In the genomic region with DNA sequence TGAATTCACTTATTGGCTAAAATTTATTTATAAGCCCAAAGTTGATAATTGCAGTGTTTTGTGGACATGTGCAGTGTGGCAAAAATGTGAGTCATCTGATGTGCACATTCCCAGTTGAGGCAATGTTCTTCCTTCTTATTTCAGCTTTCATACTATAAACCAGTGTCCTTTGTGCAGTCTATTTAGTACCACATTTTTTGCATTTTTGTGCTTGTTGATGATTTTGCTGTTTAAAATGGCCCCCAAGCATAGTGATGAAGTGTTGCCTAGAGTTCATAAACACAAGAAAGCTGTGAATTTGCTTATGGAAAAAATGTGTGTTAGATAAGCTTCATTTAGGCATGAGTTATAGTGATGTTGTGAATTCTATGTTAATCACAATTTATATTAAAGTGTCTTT, we compare ENCODE assay signal across 14 cellular contexts. TPM values are rescaled to one million over a fixed set of nuclear protein-coding genes. Genes with fewer than 3 reads are reported as not detected.
DNase-seq lines count a peak whose midpoint lies in the region; ATAC-seq, FAIRE-seq and TF ChIP-seq lines count a peak whose summit lies in the region.
"Had no signal": no experiment of that assay in that cellular context is flagged by ENCODE, and none has a peak within 500 bp of the region (broad histone marks: within the 10 kb centered on the region; RNA-seq: fewer than 3 reads in every experiment).

No MANE protein-coding gene starts in this region.

- H3K36me3 ChIP-seq in GM23248 (ENCODE audit: low read depth) (peaks cover 9% of the 10 kb centered on the region), astrocyte (ENCODE audit: insufficient read depth, low read length) (no peaks in the 10 kb centered on the region), gastrocnemius medialis (no peaks in the 10 kb centered on the region)
- H3K36me3 ChIP-seq: pancreas had no signal

- H2AFZ ChIP-seq in GM23248 (no peak overlapping the region), astrocyte (ENCODE audit: low read depth, low read length) (no peak overlapping the region)
- H2AFZ ChIP-seq: hepatocyte had no signal

- no peak for TF ChIP-seq POLR2A in gastrocnemius medialis (IDR thresholded peaks at IDR 0.05)

- peak overlapping the region; percentile 21 for H3K4me2 ChIP-seq in GM23248 (ENCODE audit: unreplicated experiment)
- H3K4me2 ChIP-seq in astrocyte (ENCODE audit: low read length) = no peak overlapping the region
- H3K4me2 ChIP-seq: hepatocyte had no signal

- no peaks in the 10 kb centered on the region for H3K27me3 Mint-ChIP-seq in astrocyte (ENCODE audit: low read depth, unreplicated experiment)
- H3K27me3 Mint-ChIP-seq in stimulated activated naive B cell treated with anti-CD40 and anti-IgM and Interleukin-4, amounts not matched to agents 10 μg/mL and 1 μg/mL and 100 μg/mL, for 72 hours = no peaks in the 10 kb centered on the region
- H3K27me3 Mint-ChIP-seq: CD4-positive, alpha-beta memory T cell had no signal

- H3K4me3 ChIP-seq in GM23248 (0 out of 2 replicates have a peak overlapping the region, but pooled peaks have one; percentile 3), astrocyte (ENCODE audit: insufficient read depth, low read depth, low read length) (no peak overlapping the region), gastrocnemius medialis (no peak overlapping the region)
- H3K4me3 ChIP-seq: hepatocyte, pancreas had no signal

- peak; percentile 28 for DNase-seq in AG08396 (ENCODE audit: low spot score)
- peak; percentile 71 for DNase-seq in GM23248
- peak; percentile 51 for DNase-seq in astrocyte (ENCODE audit: low read depth)
- DNase-seq in foreskin melanocyte = peak; percentile 79
- no peak for DNase-seq in SHP77 treated with DMSO at 0.1 percent for 48 hours (lab: John Stamatoyannopoulos, UW)
- no peak for DNase-seq in gastrocnemius medialis
- no peak for DNase-seq in DMS 273 treated with DMSO at 0.1 percent for 48 hours (lab: John Stamatoyannopoulos, UW)
- no peak for DNase-seq in stimulated activated naive B cell treated with anti-CD40 and anti-IgM and Interleukin-4, amounts not matched to agents 10 μg/mL and 1 μg/mL and 100 μg/mL, for 72 hours
- DNase-seq: activated CD4-positive, alpha-beta T cell treated with anti-CD3 and anti-CD28 coated beads, Interleukin-2, amount 50 U/mL, for 4 hours; CD4-positive, alpha-beta memory T cell; cortex of kidney; NCI-H774; pancreas had no signal

- no peak for ATAC-seq in gastrocnemius medialis
- no peak for ATAC-seq in stimulated activated naive B cell treated with anti-CD40 and anti-IgM and Interleukin-4, amounts not matched to agents 10 μg/mL and 1 μg/mL and 100 μg/mL, for 72 hours (replicated peaks)

- H3K27ac Mint-ChIP-seq in astrocyte (ENCODE audit: unreplicated experiment) = peak overlapping the region; percentile 63
- H3K27ac Mint-ChIP-seq in stimulated activated naive B cell treated with anti-CD40 and anti-IgM and Interleukin-4, amounts not matched to agents 10 μg/mL and 1 μg/mL and 100 μg/mL, for 72 hours = no peak overlapping the region

- H3K4me1 ChIP-seq in GM23248 (ENCODE audit: insufficient read depth) (peaks cover 22% of the 10 kb centered on the region), astrocyte (ENCODE audit: insufficient read depth, low read length) (peaks cover 7% of the 10 kb centered on the region), gastrocnemius medialis (peaks cover 10 to 36% of the 10 kb centered on the region in 2 donors)

- no peaks in the 10 kb centered on the region for H3K9me2 ChIP-seq in GM23248 (ENCODE audit: insufficient read depth)

- H3K9me3 ChIP-seq in GM23248 (ENCODE audit: low read depth) (no peaks in the 10 kb centered on the region), astrocyte (ENCODE audit: insufficient read depth, low read depth, low read length) (no peaks in the 10 kb centered on the region), gastrocnemius medialis (no peaks in the 10 kb centered on the region)
- H3K9me3 ChIP-seq: pancreas had no signal

- intact Hi-C loops in gastrocnemius medialis (cut with DNase I; ENCODE audit: low total_unique reads) = loop anchor here (10.0 kb wide), 1 partner anchor 74 kb away; the partner anchor contains the start of gene NCK1

- in situ Hi-C loops in GM23248 (cut with MboI) (no loop called here), gastrocnemius medialis (cut with MboI; ENCODE audit: low sequenced_read_pairs in 4 of 4) (no loop called here)

- H3K4me3 Mint-ChIP-seq in astrocyte (ENCODE audit: unreplicated experiment) = peak overlapping the region; percentile 58
- H3K4me3 Mint-ChIP-seq in stimulated activated naive B cell treated with anti-CD40 and anti-IgM and Interleukin-4, amounts not matched to agents 10 μg/mL and 1 μg/mL and 100 μg/mL, for 72 hours = no peak overlapping the region

- H3K4me1 Mint-ChIP-seq in astrocyte (ENCODE audit: low read depth, unreplicated experiment) = peaks cover 29% of the 10 kb centered on the region
- H3K4me1 Mint-ChIP-seq in stimulated activated naive B cell treated with anti-CD40 and anti-IgM and Interleukin-4, amounts not matched to agents 10 μg/mL and 1 μg/mL and 100 μg/mL, for 72 hours = peaks cover 36 to 76% of the 10 kb centered on the region in 2 donors

- peaks cover 27% of the 10 kb centered on the region for H3F3A ChIP-seq in GM23248 (ENCODE audit: insufficient read depth)

- peaks cover 12% of the 10 kb centered on the region for H3K36me3 Mint-ChIP-seq in astrocyte (ENCODE audit: low read depth, unreplicated experiment)
- H3K36me3 Mint-ChIP-seq in stimulated activated naive B cell treated with anti-CD40 and anti-IgM and Interleukin-4, amounts not matched to agents 10 μg/mL and 1 μg/mL and 100 μg/mL, for 72 hours = peaks cover 29 to 45% of the 10 kb centered on the region in 2 donors

- no peaks in the 10 kb centered on the region for H4K20me1 ChIP-seq in GM23248 (ENCODE audit: insufficient read depth)
- peaks cover 24% of the 10 kb centered on the region for H4K20me1 ChIP-seq in astrocyte (ENCODE audit: insufficient read depth, low read length)

- peaks cover 98% of the 10 kb centered on the region for H3K79me2 ChIP-seq in GM23248 (ENCODE audit: insufficient read depth)
- H3K79me2 ChIP-seq in astrocyte (ENCODE audit: insufficient read depth, low read length) = peaks cover 49% of the 10 kb centered on the region

- no peak for TF ChIP-seq CTCF in astrocyte (IDR thresholded peaks at IDR 0.05; ENCODE audit: insufficient read depth, low read depth, low read length)
- TF ChIP-seq CTCF in gastrocnemius medialis (IDR thresholded peaks at IDR 0.05 in 4 of 5, conservative IDR thresholded peaks at IDR 0.05 in 1 of 5) = no peak

- no peaks in the 10 kb centered on the region for H3K27me3 ChIP-seq in GM23248 (replicated peaks; ENCODE audit: insufficient read depth)
- H3K27me3 ChIP-seq in astrocyte (ENCODE audit: insufficient read depth, low read length) = no peaks in the 10 kb centered on the region
- H3K27me3 ChIP-seq in gastrocnemius medialis = no peaks in the 10 kb centered on the region
- H3K27me3 ChIP-seq: hepatocyte, pancreas had no signal

- H3K27ac ChIP-seq in GM23248 (peak overlapping the region; percentile 59), astrocyte (ENCODE audit: low read depth, low read length) (no peak overlapping the region), gastrocnemius medialis (peak overlapping the region in 1 of 4 donors; percentile 22)
- H3K27ac ChIP-seq: hepatocyte, pancreas had no signal

- H3K9ac ChIP-seq in GM23248 (no peak overlapping the region), astrocyte (ENCODE audit: low read length) (no peak overlapping the region)

- no peaks in the 10 kb centered on the region for H3K9me3 Mint-ChIP-seq in astrocyte (ENCODE audit: unreplicated experiment)
- peaks cover 5 to 7% of the 10 kb centered on the region in 2 donors for H3K9me3 Mint-ChIP-seq in stimulated activated naive B cell treated with anti-CD40 and anti-IgM and Interleukin-4, amounts not matched to agents 10 μg/mL and 1 μg/mL and 100 μg/mL, for 72 hours
- H3K9me3 Mint-ChIP-seq: CD4-positive, alpha-beta memory T cell had no signal

- FAIRE-seq in astrocyte (lab: Jason Lieb, UNC) = peak; percentile 66
- FAIRE-seq: pancreas had no signal

RNA-seq across cellular contexts. Expression of gene IL20RB, which starts 19.4 kb away (rescaled TPM):
- total RNA-seq in GM23248 (2014; rRNA removed; shearing (Covaris generic)) = 97.4 and 107 TPM in 2 replicates
- polyA plus RNA-seq in GM23248 (2016; fragmentation: Nextera tagmentation; extraction: Ambion mirVana) = 72.5 TPM in 2 replicates
- total RNA-seq in astrocyte = 22.0 and 23.6 TPM in 2 replicates
- total RNA-seq in gastrocnemius medialis = under 1 TPM; 0.38 to 0.63 (median 0.52) TPM

Comparison
In these comparisons a context has a peak if more than half of its experiments do, and no peak if none do; other contexts are left out.
1. DNase-seq: peak in AG08396 (single experiment), GM23248 (single experiment), astrocyte (single experiment) and foreskin melanocyte (single experiment); none in SHP77 treated with DMSO at 0.1 percent for 48 hours (single experiment), gastrocnemius medialis (0 of 2), DMS 273 treated with DMSO at 0.1 percent for 48 hours (single experiment) and stimulated activated naive B cell treated with anti-CD40 and anti-IgM and Interleukin-4, amounts not matched to agents 10 μg/mL and 1 μg/mL and 100 μg/mL, for 72 hours (single experiment).
2. RNA of gene IL20RB, which starts 19.4 kb away (total RNA-seq): 97.4 to 107 TPM in GM23248 and 22.0 to 23.6 TPM in astrocyte; 0.38 to 0.63 TPM in gastrocnemius medialis; every median in the first group is over 10 times any median in the second.